ENCODE assay signal across 12 cellular contexts in the genomic region with DNA sequence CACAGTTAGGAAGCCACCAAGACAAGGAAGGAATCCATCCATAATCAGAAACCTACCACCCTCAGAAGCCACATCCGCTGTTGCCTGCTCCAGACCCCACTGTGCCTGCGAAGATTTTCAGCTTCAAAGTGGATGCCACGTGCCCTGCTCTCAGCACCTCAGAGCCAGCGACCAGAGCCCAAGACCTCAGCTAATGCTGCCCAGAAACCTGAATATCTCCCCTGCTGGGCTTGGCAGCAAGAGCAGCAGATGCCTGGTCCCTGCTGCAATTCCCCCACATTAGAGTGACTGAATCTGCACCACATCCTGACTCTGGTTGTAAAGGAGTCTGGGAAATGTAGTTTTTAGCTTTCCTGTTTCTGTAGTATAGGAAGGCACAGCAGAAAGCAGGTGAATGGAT. TPM values are rescaled to one million over a fixed set of nuclear protein-coding genes. Genes with fewer than 3 reads are reported as not detected.
DNase-seq lines count a peak whose midpoint lies in the region; ATAC-seq, FAIRE-seq and TF ChIP-seq lines count a peak whose summit lies in the region.
"Had no signal": no experiment of that assay in that cellular context is flagged by ENCODE, and none has a peak within 500 bp of the region (broad histone marks: within the 10 kb centered on the region; RNA-seq: fewer than 3 reads in every experiment).

No MANE protein-coding gene starts in this region.

- no peaks in the 10 kb centered on the region for H3K9me1 ChIP-seq in K562 (ENCODE audit: control insufficient read depth, insufficient read depth, low read length)

- peak; percentile 64 for DNase-seq in activated naive CD4-positive, alpha-beta T cell treated with anti-CD3 and anti-CD28 coated beads, Interleukin-2, amount 10 ng/mL, durations not matched to agents 7 days and 5 days
- no peak for DNase-seq in activated naive CD4-positive, alpha-beta T cell treated with Interleukin-2 at 50 U/mL for 16 hours
- DNase-seq in RWPE1 (ENCODE audit: low spot score), result no peak
- no peak for DNase-seq in K562 (ENCODE audit: extremely low read depth in 1 of 4, low spot score in 3 of 4)
- no peak for DNase-seq in HT-29 (ENCODE audit: low spot score)
- DNase-seq in GOT3 (lab: John Stamatoyannopoulos, UW), result no peak
- DNase-seq in hepatocyte (ENCODE audit: low spot score), result no peak
- no peak for DNase-seq in NCI-H1694 (lab: John Stamatoyannopoulos, UW)
- DNase-seq: hypothalamus, NCI-H526 treated with DMSO at 0.1 percent for 48 hours had no signal

- H3K79me2 ChIP-seq in K562 (ENCODE audit: control insufficient read depth, insufficient read depth, low read length) (no peaks in the 10 kb centered on the region), hepatocyte (no peaks in the 10 kb centered on the region)

- H3K9ac ChIP-seq in K562 (ENCODE audit: insufficient read depth in 1 of 2, low read depth in 2 of 2, low read length in 2 of 2), result no peak overlapping the region
- H3K9ac ChIP-seq: KMS-11 had no signal

- no peak for TF ChIP-seq EP300 in K562 (IDR thresholded peaks at IDR 0.05; ENCODE audit: low read length)

- H3K36me3 Mint-ChIP-seq in activated naive CD4-positive, alpha-beta T cell treated with anti-CD3 and anti-CD28 coated beads, Interleukin-2, amount 10 ng/mL, durations not matched to agents 7 days and 5 days, result no peaks in the 10 kb centered on the region

- 2% methylated on average over 4 of the region's 4 CpGs for WGBS in K562 (ENCODE audit: insufficient coverage, low coverage, missing lambda C conversion rate)
- WGBS in hepatocyte (ENCODE audit: low lambda C conversion rate, missing lambda C conversion rate), result 61% methylated on average over 4 of the region's 4 CpGs

- TF ChIP-seq RAD21 in K562 (CRISPR knock-in tag; conservative IDR thresholded peaks at IDR 0.05 in 1 of 2, IDR thresholded peaks at IDR 0.05 in 1 of 2), result no peak

- peaks cover 40% of the 10 kb centered on the region for H3K27me3 Mint-ChIP-seq in activated naive CD4-positive, alpha-beta T cell treated with anti-CD3 and anti-CD28 coated beads, Interleukin-2, amount 10 ng/mL, durations not matched to agents 7 days and 5 days

- no peak for TF ChIP-seq POLR2A in K562 (conservative IDR thresholded peaks at IDR 0.05)

- no peaks in the 10 kb centered on the region; a peak in 2 of 5 replicates for H3K4me1 ChIP-seq in K562 (replicated peaks in 1 of 2; ENCODE audit: control insufficient read depth in 2 of 2, insufficient read depth in 2 of 2, low read length in 2 of 2)
- no peaks in the 10 kb centered on the region for H3K4me1 ChIP-seq in hepatocyte (ENCODE audit: insufficient read depth)
- H3K4me1 ChIP-seq: right atrium auricular region had no signal

- POLR2A ChIA-PET in RWPE1 (lab: Yijun Ruan, JAX; ENCODE audit: low non-redundant PET), result no interaction called here
- POLR2A ChIA-PET in K562 (lab: Yijun Ruan, JAX), result interaction anchor here (1.3 kb wide), 1 partner anchor 289 kb away, joined by 3 read pairs; the partner anchor contains the start of gene IYD

- H3K36me3 ChIP-seq in K562 (ENCODE audit: control insufficient read depth, insufficient read depth, low read length) (no peaks in the 10 kb centered on the region), hepatocyte (replicated peaks; ENCODE audit: insufficient read depth, low read depth) (no peaks in the 10 kb centered on the region)
- H3K36me3 ChIP-seq: right atrium auricular region had no signal

- TF ChIP-seq CTCF in RWPE1 (conservative IDR thresholded peaks at IDR 0.05; ENCODE audit: low read depth) (no peak), K562 (IDR thresholded peaks at IDR 0.05 in 2 of 3, conservative IDR thresholded peaks at IDR 0.05 in 1 of 3; ENCODE audit: insufficient read depth in 2 of 3, low read depth in 1 of 3, low read length in 3 of 3) (no peak), hepatocyte (IDR thresholded peaks at IDR 0.05; ENCODE audit: poor library complexity) (no peak)

- peaks cover 18 to 20% of the 10 kb centered on the region in 2 experiments for H3K27me3 ChIP-seq in K562 (ENCODE audit: control insufficient read depth in 2 of 2, insufficient read depth in 2 of 2, low read length in 2 of 2)
- peaks cover 11% of the 10 kb centered on the region for H3K27me3 ChIP-seq in hepatocyte
- H3K27me3 ChIP-seq: right atrium auricular region had no signal

- peaks cover 24% of the 10 kb centered on the region for H3K4me1 Mint-ChIP-seq in activated naive CD4-positive, alpha-beta T cell treated with anti-CD3 and anti-CD28 coated beads, Interleukin-2, amount 10 ng/mL, durations not matched to agents 7 days and 5 days

- no peaks in the 10 kb centered on the region for H3K9me3 Mint-ChIP-seq in activated naive CD4-positive, alpha-beta T cell treated with anti-CD3 and anti-CD28 coated beads, Interleukin-2, amount 10 ng/mL, durations not matched to agents 7 days and 5 days

- CTCF ChIA-PET in activated naive CD4-positive, alpha-beta T cell treated with anti-CD3 and anti-CD28 coated beads, Interleukin-2, amount 10 ng/mL, durations not matched to agents 7 days and 5 days (lab: Charles Lee), result interaction anchor here (0.7 to 3.6 kb wide), 13 partner anchors 9 to 738 kb away, joined by 3 to 40 read pairs (median 4); partner anchors contain the start of gene ULBP3
- CTCF ChIA-PET in RWPE1 (lab: Yijun Ruan, JAX) (interaction anchor here (0.6 to 1.6 kb wide), 5 partner anchors 8 to 338 kb away, joined by 3 to 15 read pairs (median 3); no protein-coding TSS in a partner anchor), K562 (lab: Yijun Ruan, JAX; ENCODE audit: low intra/inter-chr PET ratio) (interaction anchor here (2.4 to 4.4 kb wide), 2 partner anchors 255 to 736 kb away, joined by 7 to 47 read pairs; no protein-coding TSS in a partner anchor)

- no peak overlapping the region for H2AFZ ChIP-seq in K562 (ENCODE audit: low read depth, low read length)
- no peak overlapping the region for H2AFZ ChIP-seq in hepatocyte

- no peak overlapping the region for H3K4me2 ChIP-seq in K562 (ENCODE audit: insufficient read depth, low read length)
- H3K4me2 ChIP-seq in hepatocyte, result no peak overlapping the region
- H3K4me2 ChIP-seq: KMS-11 had no signal

- H4K20me1 ChIP-seq in K562 (replicated peaks; ENCODE audit: control insufficient read depth, insufficient read depth, low read length) (0 out of 2 replicates have a peak, but pooled peaks cover 3% of the 10 kb centered on the region), hepatocyte (ENCODE audit: insufficient read depth, poor library complexity, severe bottlenecking) (no peaks in the 10 kb centered on the region)

- no peak overlapping the region for H3K27ac Mint-ChIP-seq in activated naive CD4-positive, alpha-beta T cell treated with anti-CD3 and anti-CD28 coated beads, Interleukin-2, amount 10 ng/mL, durations not matched to agents 7 days and 5 days

- H3K9me3 ChIP-seq in K562 (replicated peaks; ENCODE audit: control insufficient read depth, insufficient read depth, low read depth, low read length) (no peaks in the 10 kb centered on the region), hepatocyte (ENCODE audit: low read depth) (no peaks in the 10 kb centered on the region)
- H3K9me3 ChIP-seq: right atrium auricular region had no signal

- H3K4me3 Mint-ChIP-seq in activated naive CD4-positive, alpha-beta T cell treated with anti-CD3 and anti-CD28 coated beads, Interleukin-2, amount 10 ng/mL, durations not matched to agents 7 days and 5 days, result no peak overlapping the region

- 0 out of 2 replicates have a peak overlapping the region, but pooled peaks have one; percentile 41 for H3K27ac ChIP-seq in RWPE1
- H3K27ac ChIP-seq in K562 (ENCODE audit: extremely low read depth, low read depth, low read length), result no peak overlapping the region
- H3K27ac ChIP-seq in hepatocyte, result no peak overlapping the region
- H3K27ac ChIP-seq: KMS-11, right atrium auricular region had no signal

- H3K4me3 ChIP-seq in K562 (no peak overlapping the region), hepatocyte (no peak overlapping the region)
- H3K4me3 ChIP-seq: right atrium auricular region had no signal

- in situ Hi-C loops in K562 (cut with MboI), result loop anchor here (5.0 kb wide), 1 partner anchor 258 kb away; no protein-coding TSS in a partner anchor

- peak; percentile 52 for ATAC-seq in K562

- no peak for FAIRE-seq in K562 (lab: Jason Lieb, UNC)

- no peaks in the 10 kb centered on the region for H3K9me2 ChIP-seq in hepatocyte (replicated peaks; ENCODE audit: insufficient read depth)

- intact Hi-C loops in K562 (cut with micrococcal nuclease), result loop anchor here (1.0 to 5.0 kb wide), 4 partner anchors 108 to 316 kb away; no protein-coding TSS in a partner anchor

- no TSS peak for BruUV-seq in K562 (replicated peaks; lab: Mats Ljungman, UMichigan)

RNA-seq across cellular contexts. Expression of gene ULBP3, which starts 10.7 kb away (rescaled TPM):
- not detected in 2 replicates for total RNA-seq in K562 (2011; cell fraction: chromatin; rRNA removed; ENCODE audit: low replicate concordance)
- not detected in 2 replicates for total RNA-seq in K562 (2011; cell fraction: nucleolus; rRNA removed)
- not detected in 2 replicates for total RNA-seq in K562 (2011; cell fraction: nucleoplasm; rRNA removed)
- 0.57 TPM in 1 of 2 replicates, not detected in the other for total RNA-seq in K562 (2014; rRNA removed)
- total RNA-seq in K562 (2014; rRNA removed; fragmentation: Illumina TruSeq; extraction: Trizol), result not detected in 2 replicates
- total RNA-seq in K562 (2015; rRNA removed; fragmentation: Illumina TruSeq; extraction: Trizol), result 0.23 TPM in 1 of 2 replicates, not detected in the other
- total RNA-seq in K562 (2021), result 0.38 TPM in 1 of 2 replicates, not detected in the other
- 0.25 TPM in 1 of 2 replicates, not detected in the other for polyA plus RNA-seq in K562 (2011; rRNA removed)
- polyA plus RNA-seq in K562 (2011; cell fraction: cytosol; rRNA removed), result not detected in 2 replicates
- polyA plus RNA-seq in K562 (2011; cell fraction: nucleus; rRNA removed), result not detected in 2 replicates
- 0.12 and 0.14 TPM in 2 replicates for polyA plus RNA-seq in K562 (2012)
- not detected in 2 replicates for polyA plus RNA-seq in K562 (2014; fragmentation: Illumina TruSeq; extraction: Trizol)
- polyA plus RNA-seq in K562 (2014; fragmentation: Nextera tagmentation; extraction: Ambion mirVana), result not detected
- polyA plus RNA-seq in K562 (2014; rRNA removed), result 0.33 TPM in 1 of 2 replicates, not detected in the other
- polyA minus RNA-seq in K562 (2011; rRNA and poly(A)+ RNA removed), result 0.53 TPM in 1 of 2 replicates, not detected in the other
- polyA minus RNA-seq in K562 (2011; cell fraction: cytosol; rRNA and poly(A)+ RNA removed), result not detected in 2 replicates
- not detected in 2 replicates for polyA minus RNA-seq in K562 (2011; cell fraction: nucleus; rRNA and poly(A)+ RNA removed)
- total RNA-seq in HT-29 (2014; rRNA removed; shearing (Covaris generic)), result 8.4 and 8.7 TPM in 2 replicates
- 5.1 and 6.6 TPM in 2 replicates for total RNA-seq in hepatocyte
- 2.6 and 4.3 TPM in 2 replicates for polyA plus RNA-seq in hepatocyte

RNA-seq across cellular contexts. Expression of gene RAET1L, which starts 54.3 kb away (rescaled TPM):
- total RNA-seq in K562 (2011; cell fraction: chromatin; rRNA removed; ENCODE audit: low replicate concordance), result not detected in 2 replicates
- total RNA-seq in K562 (2011; cell fraction: nucleolus; rRNA removed), result not detected in 2 replicates
- total RNA-seq in K562 (2011; cell fraction: nucleoplasm; rRNA removed), result not detected in 2 replicates
- not detected in 2 replicates for total RNA-seq in K562 (2014; rRNA removed)
- not detected in 2 replicates for total RNA-seq in K562 (2014; rRNA removed; fragmentation: Illumina TruSeq; extraction: Trizol)
- total RNA-seq in K562 (2015; rRNA removed; fragmentation: Illumina TruSeq; extraction: Trizol), result not detected in 2 replicates
- not detected in 2 replicates for total RNA-seq in K562 (2021)
- not detected in 2 replicates for polyA plus RNA-seq in K562 (2011; rRNA removed)
- polyA plus RNA-seq in K562 (2011; cell fraction: cytosol; rRNA removed), result not detected in 2 replicates
- polyA plus RNA-seq in K562 (2011; cell fraction: nucleus; rRNA removed), result not detected in 2 replicates
- not detected in 2 replicates for polyA plus RNA-seq in K562 (2012)
- not detected in 2 replicates for polyA plus RNA-seq in K562 (2014; fragmentation: Illumina TruSeq; extraction: Trizol)
- not detected for polyA plus RNA-seq in K562 (2014; fragmentation: Nextera tagmentation; extraction: Ambion mirVana)
- not detected in 2 replicates for polyA plus RNA-seq in K562 (2014; rRNA removed)
- polyA minus RNA-seq in K562 (2011; rRNA and poly(A)+ RNA removed), result not detected in 2 replicates
- polyA minus RNA-seq in K562 (2011; cell fraction: cytosol; rRNA and poly(A)+ RNA removed), result not detected in 2 replicates
- not detected in 2 replicates for polyA minus RNA-seq in K562 (2011; cell fraction: nucleus; rRNA and poly(A)+ RNA removed)
- 1.2 and 1.5 TPM in 2 replicates for total RNA-seq in HT-29 (2014; rRNA removed; shearing (Covaris generic))
- total RNA-seq in hepatocyte, result not detected in 2 replicates
- polyA plus RNA-seq in hepatocyte, result not detected in 2 replicates
- total RNA-seq: right atrium auricular region had no signal
